ENCODE assay signal across 29 cellular contexts in genomic region chr1:179322481-179323026, GRCh38. TPM values are rescaled to one million over a fixed set of nuclear protein-coding genes. Genes with fewer than 3 reads are reported as not detected.
DNase-seq lines count a peak whose midpoint lies in the region; ATAC-seq and TF ChIP-seq lines count a peak whose summit lies in the region.
"Had no signal": no experiment of that assay in that cellular context is flagged by ENCODE, and none has a peak within 500 bp of the region (broad histone marks: within the 10 kb centered on the region; RNA-seq: fewer than 3 reads in every experiment).

No MANE protein-coding gene starts in this region.

- H3K27me3 Mint-ChIP-seq in memory B cell, result no peaks in the 10 kb centered on the region
- no peaks in the 10 kb centered on the region for H3K27me3 Mint-ChIP-seq in type B pancreatic cell

- H3K27ac Mint-ChIP-seq in memory B cell (peak overlapping the region; percentile 17), type B pancreatic cell (peak overlapping the region; percentile 35)
- H3K27ac Mint-ChIP-seq: endodermal cell had no signal

- H3K36me3 Mint-ChIP-seq in memory B cell, result peaks cover 37% of the 10 kb centered on the region
- peaks cover 36% of the 10 kb centered on the region for H3K36me3 Mint-ChIP-seq in type B pancreatic cell

- no peak overlapping the region for H3K4me3 Mint-ChIP-seq in memory B cell
- no peak overlapping the region for H3K4me3 Mint-ChIP-seq in type B pancreatic cell
- H3K4me3 Mint-ChIP-seq: endodermal cell, H9 had no signal

- TF ChIP-seq CTCF in left ventricle myocardium inferior (IDR thresholded peaks at IDR 0.05; ENCODE audit: borderline replicate concordance) (no peak), type B pancreatic cell (conservative IDR thresholded peaks at IDR 0.05) (no peak)

- H3K9me3 ChIP-seq in left ventricle myocardium inferior (replicated peaks) (peaks cover 6% of the 10 kb centered on the region), endocrine pancreas (ENCODE audit: control insufficient read depth, low read length) (no peaks in the 10 kb centered on the region)
- H3K9me3 ChIP-seq: Caco-2, esophagus muscularis mucosa, Peyer's patch, SJSA1 had no signal

- intact Hi-C loops in left ventricle myocardium inferior (cut with micrococcal nuclease) (no loop called here), left ventricle myocardium superior (cut with micrococcal nuclease) (no loop called here)

- H3K4me3 ChIP-seq in left ventricle myocardium inferior (peak overlapping the region; percentile 6), endocrine pancreas (ENCODE audit: control insufficient read depth, insufficient read depth, low read length) (peak overlapping the region; percentile 19)
- H3K4me3 ChIP-seq: BLaER1, esophagus muscularis mucosa, K562, MG63, SJSA1 had no signal

- H3K4me1 Mint-ChIP-seq in memory B cell (peaks cover 4% of the 10 kb centered on the region), type B pancreatic cell (ENCODE audit: unreplicated experiment) (peaks cover 5% of the 10 kb centered on the region)

- no peak overlapping the region for H3K9ac ChIP-seq in endocrine pancreas (ENCODE audit: control insufficient read depth, insufficient read depth, low read length)
- H3K9ac ChIP-seq: BLaER1 had no signal

- ATAC-seq in left ventricle myocardium superior (no peak), memory B cell (ENCODE audit: low read depth) (no peak), HG03520 (IDR thresholded peaks at IDR 0.05; ENCODE audit: unreplicated experiment) (no peak), GM19455 (IDR thresholded peaks at IDR 0.05; ENCODE audit: unreplicated experiment) (no peak), GM21723 (IDR thresholded peaks at IDR 0.05; ENCODE audit: unreplicated experiment) (no peak)
- ATAC-seq: K562 had no signal

- H3K9me3 Mint-ChIP-seq in memory B cell (peaks cover 2% of the 10 kb centered on the region), type B pancreatic cell (no peaks in the 10 kb centered on the region)
- H3K9me3 Mint-ChIP-seq: H9 had no signal

- DNase-seq in left ventricle myocardium inferior (no peak), left ventricle myocardium superior (no peak), memory B cell (ENCODE audit: low spot score in 2 of 2) (no peak), type B pancreatic cell (ENCODE audit: extremely low spot score, unreplicated experiment) (no peak)
- DNase-seq: activated CD4-positive, alpha-beta T cell treated with anti-CD3 and anti-CD28 coated beads for 1 hour; activated T-cell treated with anti-CD3 and anti-CD28 coated beads, Interleukin-2, amount 50 U/mL, for 1 hour; amniotic stem cell; brain microvascular endothelial cell; Caco-2; endodermal cell; H9; MG63; NCI-H1105 treated with DMSO at 0.1 percent for 48 hours; NCI-H1930; NCI-H526; Peyer's patch; right cardiac atrium; stimulated activated CD4-positive, alpha-beta T cell treated with anti-CD3 and anti-CD28 coated beads, Interleukin-2, amount 100 ng/mL, for 48 hours; trophoblast cell had no signal

- H3K27ac ChIP-seq in left ventricle myocardium inferior (replicated peaks), result no peak overlapping the region
- H3K27ac ChIP-seq: BLaER1, brain microvascular endothelial cell, esophagus muscularis mucosa, Peyer's patch, SJSA1 had no signal

- H3K4me1 ChIP-seq in left ventricle myocardium inferior (peaks cover 5% of the 10 kb centered on the region), endocrine pancreas (ENCODE audit: control insufficient read depth, insufficient read depth, low read length) (peaks cover 4% of the 10 kb centered on the region)
- H3K4me1 ChIP-seq: BLaER1, Caco-2, Peyer's patch, SJSA1 had no signal

- H3K27me3 ChIP-seq in left ventricle myocardium inferior (ENCODE audit: low read depth) (no peaks in the 10 kb centered on the region), endocrine pancreas (ENCODE audit: control insufficient read depth, insufficient read depth, low read length) (no peaks in the 10 kb centered on the region)
- H3K27me3 ChIP-seq: BLaER1, brain microvascular endothelial cell, esophagus muscularis mucosa, MG63, Peyer's patch, SJSA1 had no signal

- H3K36me3 ChIP-seq in left ventricle myocardium inferior (peaks cover 12% of the 10 kb centered on the region), endocrine pancreas (ENCODE audit: control insufficient read depth, insufficient read depth, low read length) (peaks cover 4% of the 10 kb centered on the region)
- H3K36me3 ChIP-seq: Peyer's patch had no signal

RNA-seq across cellular contexts. Expression of gene SOAT1, which starts 29.0 kb away (rescaled TPM):
- total RNA-seq in left ventricle myocardium inferior (9.8 TPM), left ventricle myocardium superior (9.7 TPM), type B pancreatic cell (ENCODE audit: low replicate concordance) (43.7 and 53.1 TPM in 2 replicates)

RNA-seq across cellular contexts. Expression of gene AXDND1, which starts 43.2 kb away (rescaled TPM):
- total RNA-seq in left ventricle myocardium inferior, result not detected
- not detected for total RNA-seq in left ventricle myocardium superior
- total RNA-seq in type B pancreatic cell (ENCODE audit: low replicate concordance), result 1.4 TPM in 1 of 2 replicates, not detected in the other
- total RNA-seq: A673; Caco-2; right cardiac atrium; T-helper 1 cell treated with Interleukin-12 subunit alpha and Interleukin-12 subunit beta and Interleukin-4 antibody, amounts not matched to agents 30 ng/mL and 1 ng/mL, for 36 hours had no signal
